Comparison of ENCODE assay signal across 1 cellular context in genomic region chr12:131987552-131987951, GRCh38.
TF ChIP-seq lines count a peak whose summit lies in the region.

No MANE protein-coding gene starts in this region.

TF ChIP-seq in GM23338, 12 proteins besides CTCF, POLR2A, EP300 and RAD21 (continued from another document):
- TF ChIP-seq ETS1 (IDR thresholded peaks at IDR 0.05) (no peak), CREB1 (CRISPR knock-in tag; IDR thresholded peaks at IDR 0.05; ENCODE audit: low read depth) (no peak), EZH2 (IDR thresholded peaks at IDR 0.05; ENCODE audit: low read depth, unreplicated experiment) (no peak), JUNB (IDR thresholded peaks at IDR 0.05; ENCODE audit: unreplicated experiment) (no peak), ZNF114 (CRISPR knock-in tag; IDR thresholded peaks at IDR 0.05) (no peak), ZNF462 (CRISPR knock-in tag; IDR thresholded peaks at IDR 0.05) (no peak), REST (IDR thresholded peaks at IDR 0.05; ENCODE audit: unreplicated experiment) (no peak), EZH2phosphoT487 (IDR thresholded peaks at IDR 0.05; ENCODE audit: unreplicated experiment) (no peak), POLR2AphosphoS5 (IDR thresholded peaks at IDR 0.05; ENCODE audit: low read depth) (no peak), NANOG (IDR thresholded peaks at IDR 0.05; ENCODE audit: borderline replicate concordance) (no peak)
